In genomic region chr7:45098983-45099839, GRCh38 we compare ENCODE assay signal across 1 cellular context.
TF ChIP-seq lines count a peak whose summit lies in the region.

No MANE protein-coding gene starts in this region.

TF ChIP-seq in HCT116, 20 proteins besides CTCF, POLR2A, EP300 and RAD21:
- no peak for TF ChIP-seq CEBPB (IDR thresholded peaks at IDR 0.05; ENCODE audit: low read depth)
- no peak for TF ChIP-seq ZFX (IDR thresholded peaks at IDR 0.05)
- TF ChIP-seq TCF7L2 (IDR thresholded peaks at IDR 0.05; ENCODE audit: borderline replicate concordance, extremely low read depth, insufficient read depth, insufficient read length) = no peak
- no peak for TF ChIP-seq EZH2phosphoT487 (IDR thresholded peaks at IDR 0.05; ENCODE audit: borderline replicate concordance)
- no peak for TF ChIP-seq CBX3 (IDR thresholded peaks at IDR 0.05; ENCODE audit: low read depth)
- TF ChIP-seq ZBTB33 (IDR thresholded peaks at IDR 0.05; ENCODE audit: extremely low read depth, insufficient replicate concordance, low read length) = no peak
- no peak for TF ChIP-seq SP1 (IDR thresholded peaks at IDR 0.05; ENCODE audit: low read depth)
- no peak for TF ChIP-seq ZNF274 (IDR thresholded peaks at IDR 0.05; ENCODE audit: low read depth, low read length)
- no peak for TF ChIP-seq ELF1 (IDR thresholded peaks at IDR 0.05; ENCODE audit: borderline replicate concordance, low read depth)
- TF ChIP-seq EZH2 (IDR thresholded peaks at IDR 0.05) = no peak
- no peak for TF ChIP-seq JUND (IDR thresholded peaks at IDR 0.05)
- no peak for TF ChIP-seq SRF (IDR thresholded peaks at IDR 0.05; ENCODE audit: low read depth)
- no peak for TF ChIP-seq FOSL1 (IDR thresholded peaks at IDR 0.05; ENCODE audit: low read depth)
- no peak for TF ChIP-seq POLR2AphosphoS5 (IDR thresholded peaks at IDR 0.05; ENCODE audit: low read depth, low read length)
- TF ChIP-seq REST (IDR thresholded peaks at IDR 0.05; ENCODE audit: low read depth) = no peak
